ENCODE assay signal across 13 cellular contexts in genomic region chr10:34716958-34717357, GRCh38.
DNase-seq lines count a peak whose midpoint lies in the region; ATAC-seq and TF ChIP-seq lines count a peak whose summit lies in the region.
"Had no signal": no experiment of that assay in that cellular context is flagged by ENCODE, and none has a peak within 500 bp of the region (broad histone marks: within the 10 kb centered on the region; RNA-seq: fewer than 3 reads in every experiment).

No MANE protein-coding gene starts in this region.

- H3K4me1 ChIP-seq in liver (ENCODE audit: control insufficient read depth in 4 of 4, insufficient read depth in 4 of 4, low read length in 3 of 4), result peaks cover 6 to 30% (median 16%) of the 10 kb centered on the region in 4 donors
- H3K4me1 ChIP-seq: neural progenitor cell had no signal

- H3K4me3 ChIP-seq in liver (ENCODE audit: low read depth in 1 of 3, low read length in 3 of 3) (no peak overlapping the region), MG63 (no peak overlapping the region)
- H3K4me3 ChIP-seq: neural progenitor cell had no signal

- H3K36me3 ChIP-seq in liver (ENCODE audit: control insufficient read depth in 4 of 4, insufficient read depth in 3 of 4, low read depth in 1 of 4, low read length in 3 of 4) (no peaks in the 10 kb centered on the region), MG63 (no peaks in the 10 kb centered on the region)
- H3K36me3 ChIP-seq: neural progenitor cell had no signal

- peak; percentile 76 for DNase-seq in NOMO-1 treated with DMSO at 0.1 percent for 48 hours (lab: John Stamatoyannopoulos, UW; ENCODE audit: unreplicated experiment)
- no peak for DNase-seq in superior temporal gyrus (ENCODE audit: extremely low spot score)
- DNase-seq in MG63, result no peak
- DNase-seq in Calu3, result no peak
- DNase-seq: activated effector memory CD4-positive, alpha-beta T cell treated with anti-CD3 and anti-CD28 coated beads, Interleukin-2, amount 50 U/mL, for 16 hours; central memory CD4-positive, alpha-beta T cell; NCI-H1092; stimulated activated naive CD4-positive, alpha-beta T cell had no signal

- H3K27ac Mint-ChIP-seq in Calu3 (ENCODE audit: unreplicated experiment), result no peak overlapping the region
- H3K27ac Mint-ChIP-seq: neural progenitor cell had no signal

- CTCF ChIA-PET in Calu3 (lab: Charles Lee), result no interaction called here

- no TSS peak for BruUV-seq in Calu3 (replicated peaks; lab: Mats Ljungman, UMichigan)

- intact Hi-C loops in Calu3 (cut with micrococcal nuclease; ENCODE audit: unreplicated experiment), result no loop called here

- H3K9me3 ChIP-seq in liver (ENCODE audit: control insufficient read depth in 4 of 4, low read length in 3 of 4) (no peaks in the 10 kb centered on the region), MG63 (no peaks in the 10 kb centered on the region)

- H3K27ac ChIP-seq in liver (ENCODE audit: low read depth in 1 of 2, low read length in 2 of 2), result peak overlapping the region; percentile 43 to 61
- H3K27ac ChIP-seq: neural progenitor cell had no signal

- no peaks in the 10 kb centered on the region for H3K36me3 Mint-ChIP-seq in Calu3 (ENCODE audit: insufficient read depth, unreplicated experiment)

- no peak overlapping the region for H3K9ac ChIP-seq in liver (ENCODE audit: low read depth in 1 of 2, low read length in 2 of 2)
- H3K9ac ChIP-seq: neural progenitor cell had no signal

- H3K27me3 Mint-ChIP-seq in Calu3 (ENCODE audit: unreplicated experiment), result no peaks in the 10 kb centered on the region

- TF ChIP-seq CTCF in liver (IDR thresholded peaks at IDR 0.05; ENCODE audit: low read depth, low read length, missing input control) (no peak), Calu3 (IDR thresholded peaks at IDR 0.05; ENCODE audit: unreplicated experiment) (no peak)

- no peak overlapping the region for H3K4me3 Mint-ChIP-seq in Calu3 (ENCODE audit: low read depth, unreplicated experiment)
- H3K4me3 Mint-ChIP-seq: neural progenitor cell had no signal

- H3K9me3 Mint-ChIP-seq in Calu3 (ENCODE audit: low read depth, unreplicated experiment), result no peaks in the 10 kb centered on the region

- no peaks in the 10 kb centered on the region for H3K27me3 ChIP-seq in liver (ENCODE audit: control insufficient read depth in 4 of 4, insufficient read depth in 4 of 4, low read length in 3 of 4)
- H3K27me3 ChIP-seq in MG63, result no peaks in the 10 kb centered on the region
- H3K27me3 ChIP-seq: neural progenitor cell had no signal

- H3K4me1 Mint-ChIP-seq in Calu3 (ENCODE audit: low read depth, unreplicated experiment), result peaks cover 59% of the 10 kb centered on the region

- peak; percentile 69 for ATAC-seq in GM18873 (IDR thresholded peaks at IDR 0.05; ENCODE audit: low FRiP score, unreplicated experiment)
- ATAC-seq in HG03060 (IDR thresholded peaks at IDR 0.05; ENCODE audit: low read depth, unreplicated experiment), result peak; percentile 73
- no peak for ATAC-seq in GM18858 (IDR thresholded peaks at IDR 0.05; ENCODE audit: unreplicated experiment)

- no peak for TF ChIP-seq RAD21 in liver (IDR thresholded peaks at IDR 0.05)

- WGBS in liver, result 28% methylated on average over 1 of the region's 1 CpG

TF ChIP-seq in liver, 16 proteins besides CTCF, POLR2A, EP300 and RAD21:
- TF ChIP-seq NR2F2 (IDR thresholded peaks at IDR 0.05), result no peak
- TF ChIP-seq GABPA (IDR thresholded peaks at IDR 0.05 in 1 of 2, conservative IDR thresholded peaks at IDR 0.05 in 1 of 2), result no peak
- TF ChIP-seq RXRA (IDR thresholded peaks at IDR 0.05), result no peak
- no peak for TF ChIP-seq TAF1 (conservative IDR thresholded peaks at IDR 0.05)
- TF ChIP-seq JUND (IDR thresholded peaks at IDR 0.05), result no peak
- no peak for TF ChIP-seq HNF4G (IDR thresholded peaks at IDR 0.05)
- TF ChIP-seq HNF4A (conservative IDR thresholded peaks at IDR 0.05), result no peak
- TF ChIP-seq EGR1 (IDR thresholded peaks at IDR 0.05; ENCODE audit: low read depth in 2 of 2), result no peak
